Comparison of ENCODE assay signal across 12 cellular contexts in the genomic region with DNA sequence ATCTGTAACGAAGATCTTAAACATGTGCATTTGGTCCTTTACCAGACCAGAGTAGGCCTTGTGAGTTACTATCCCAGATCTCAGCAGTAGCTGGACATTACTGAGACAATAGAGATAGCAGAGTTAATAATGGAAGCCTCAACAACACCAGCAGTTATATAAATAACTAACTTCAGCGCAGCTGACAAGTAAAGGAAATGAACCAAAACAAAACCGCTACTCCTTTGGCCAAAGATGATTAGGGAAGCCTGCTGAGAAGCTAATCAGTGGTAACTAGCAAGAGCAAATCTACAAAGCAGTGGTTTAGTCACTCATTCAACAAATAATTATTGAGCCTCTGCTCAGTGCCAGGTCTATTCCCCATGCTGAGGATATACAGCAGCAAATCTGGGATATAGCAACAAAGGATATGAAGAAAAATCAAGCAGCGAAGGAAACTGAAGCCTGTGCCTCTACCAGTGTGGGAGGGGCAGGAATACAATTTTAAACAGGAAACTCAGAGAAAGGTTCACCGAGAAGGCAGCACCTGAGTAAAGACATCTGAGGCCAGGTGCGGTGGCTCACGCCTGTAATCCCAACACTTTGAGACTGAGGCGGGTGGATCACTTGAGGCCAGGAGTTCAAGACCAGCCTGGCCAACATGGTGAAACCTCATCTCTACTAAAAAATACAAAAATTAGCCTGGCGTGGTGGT.
DNase-seq lines count a peak whose midpoint lies in the region; ATAC-seq and FAIRE-seq lines count a peak whose summit lies in the region.
"Had no signal": no experiment of that assay in that cellular context is flagged by ENCODE, and none has a peak within 500 bp of the region (broad histone marks: within the 10 kb centered on the region; RNA-seq: fewer than 3 reads in every experiment).

No MANE protein-coding gene starts in this region.

- H3K27ac Mint-ChIP-seq in T-helper 1 cell treated with Interleukin-12 subunit alpha and Interleukin-12 subunit beta and Interleukin-4 antibody, amounts not matched to agents 30 μg/mL and 1 μg/mL, for 36 hours = peak overlapping the region; percentile 80

- H3K4me1 Mint-ChIP-seq in T-helper 1 cell treated with Interleukin-12 subunit alpha and Interleukin-12 subunit beta and Interleukin-4 antibody, amounts not matched to agents 30 μg/mL and 1 μg/mL, for 36 hours (ENCODE audit: low read depth) = peaks cover 51% of the 10 kb centered on the region

- no peak overlapping the region for H3K23ac ChIP-seq in mesendoderm (ENCODE audit: low read length)

- no peaks in the 10 kb centered on the region for H3K79me2 ChIP-seq in mesendoderm (ENCODE audit: control insufficient read depth, insufficient read depth, low read length)

- FAIRE-seq in GM18507 (lab: Jason Lieb, UNC) = peak; percentile 88
- FAIRE-seq: G401.6 had no signal

- DNase-seq in GM18507 (ENCODE audit: extremely low spot score, insufficient read length, low read depth) (no peak), mesendoderm (peak; percentile 63), medulla oblongata (ENCODE audit: extremely low spot score) (no peak), NCI-H1048 (lab: John Stamatoyannopoulos, UW) (no peak)
- DNase-seq: activated gamma-delta T cell treated with Interleukin-2 at 50 U/mL for 16 hours, hippocampal formation had no signal

- WGBS in mesendoderm (ENCODE audit: extremely low coverage, insufficient coverage, low lambda C conversion rate) = no CpG with 5 or more reads among the region's 9 CpGs

- no peak overlapping the region for H2BK120ac ChIP-seq in mesendoderm (ENCODE audit: low read depth, low read length)

- no peak overlapping the region for H4K8ac ChIP-seq in mesendoderm (ENCODE audit: low read depth, low read length)

- no peak overlapping the region for H3K18ac ChIP-seq in mesendoderm (ENCODE audit: low read length)

- H3K9ac ChIP-seq in mesendoderm (ENCODE audit: low read length) = no peak overlapping the region

- H3K4me1 ChIP-seq in mesendoderm (ENCODE audit: control insufficient read depth, low read depth, low read length) = peaks cover 2% of the 10 kb centered on the region

- no peak overlapping the region for H3K4me3 ChIP-seq in mesendoderm (ENCODE audit: low read length)
- H3K4me3 ChIP-seq: skin epidermis had no signal

- no peaks in the 10 kb centered on the region for H3K27me3 ChIP-seq in mesendoderm (ENCODE audit: insufficient read depth, low read length, poor library complexity)

- no peak overlapping the region for H2AK5ac ChIP-seq in mesendoderm (ENCODE audit: low read length)

- H3K9me3 Mint-ChIP-seq in T-helper 1 cell treated with Interleukin-12 subunit alpha and Interleukin-12 subunit beta and Interleukin-4 antibody, amounts not matched to agents 30 μg/mL and 1 μg/mL, for 36 hours = no peaks in the 10 kb centered on the region

- H3K4me3 Mint-ChIP-seq in T-helper 1 cell treated with Interleukin-12 subunit alpha and Interleukin-12 subunit beta and Interleukin-4 antibody, amounts not matched to agents 30 μg/mL and 1 μg/mL, for 36 hours = peak overlapping the region; percentile 44

- no peaks in the 10 kb centered on the region for H3K79me1 ChIP-seq in mesendoderm (ENCODE audit: low read length)

- no peaks in the 10 kb centered on the region for H3K36me3 ChIP-seq in mesendoderm (ENCODE audit: control insufficient read depth, insufficient read depth, low read length)

- H3K4ac ChIP-seq in mesendoderm (ENCODE audit: low read depth, low read length) = no peak overlapping the region

- H2BK15ac ChIP-seq in mesendoderm (replicated peaks; ENCODE audit: low read depth) = no peak overlapping the region

- peak overlapping the region; percentile 47 for H3K56ac ChIP-seq in mesendoderm (ENCODE audit: low read length)

- H3K36me3 Mint-ChIP-seq in T-helper 1 cell treated with Interleukin-12 subunit alpha and Interleukin-12 subunit beta and Interleukin-4 antibody, amounts not matched to agents 30 μg/mL and 1 μg/mL, for 36 hours (ENCODE audit: low read depth) = peaks cover 11% of the 10 kb centered on the region

- H3K27me3 Mint-ChIP-seq in T-helper 1 cell treated with Interleukin-12 subunit alpha and Interleukin-12 subunit beta and Interleukin-4 antibody, amounts not matched to agents 30 μg/mL and 1 μg/mL, for 36 hours (ENCODE audit: low read depth) = no peaks in the 10 kb centered on the region

- peak overlapping the region; percentile 16 for H3K27ac ChIP-seq in mesendoderm (ENCODE audit: low read depth, low read length)

- no peak overlapping the region for H3K4me2 ChIP-seq in mesendoderm (ENCODE audit: low read length)

- no peak overlapping the region for H4K5ac ChIP-seq in mesendoderm (ENCODE audit: low read length)

- H2BK5ac ChIP-seq in mesendoderm (ENCODE audit: low read length) = no peak overlapping the region

- ATAC-seq in HG02885 (IDR thresholded peaks at IDR 0.05; ENCODE audit: poor library complexity, unreplicated experiment) = peak; percentile 28
- no peak for ATAC-seq in GM21526 (IDR thresholded peaks at IDR 0.05; ENCODE audit: low FRiP score, unreplicated experiment)
- ATAC-seq in HG02610 (IDR thresholded peaks at IDR 0.05; ENCODE audit: unreplicated experiment) = no peak
